15 cellular contexts compared by ENCODE assay signal in genomic region chr5:88792144-88792840, GRCh38.
DNase-seq lines count a peak whose midpoint lies in the region; ATAC-seq and TF ChIP-seq lines count a peak whose summit lies in the region.
"Had no signal": no experiment of that assay in that cellular context is flagged by ENCODE, and none has a peak within 500 bp of the region (broad histone marks: within the 10 kb centered on the region; RNA-seq: fewer than 3 reads in every experiment).

No MANE protein-coding gene starts in this region.

- ATAC-seq in GM19043 (IDR thresholded peaks at IDR 0.05; ENCODE audit: low read depth, unreplicated experiment) = peak; percentile 93
- peak; percentile 89 for ATAC-seq in HG02798 (IDR thresholded peaks at IDR 0.05; ENCODE audit: poor library complexity, unreplicated experiment)
- ATAC-seq in HG02852 (IDR thresholded peaks at IDR 0.05; ENCODE audit: unreplicated experiment) = no peak
- ATAC-seq in GM21723 (IDR thresholded peaks at IDR 0.05; ENCODE audit: unreplicated experiment) = no peak
- ATAC-seq: activated CD8-positive, alpha-beta T cell treated with anti-CD3 and anti-CD28 coated beads, Interleukin-2, amount 10 ng/mL, durations not matched to agents 7 days and 5 days; heart right ventricle; upper lobe of right lung had no signal

- H2AFZ ChIP-seq in osteoblast (ENCODE audit: low read length) = no peak overlapping the region

- no peaks in the 10 kb centered on the region for H4K20me1 ChIP-seq in osteoblast (ENCODE audit: insufficient read depth, low read length)

- H3K9me3 ChIP-seq in osteoblast (ENCODE audit: low read depth, low read length) (no peaks in the 10 kb centered on the region), sigmoid colon (no peaks in the 10 kb centered on the region), endodermal cell (ENCODE audit: control insufficient read depth, low read length) (no peaks in the 10 kb centered on the region)
- H3K9me3 ChIP-seq: upper lobe of right lung had no signal

- H3K36me3 Mint-ChIP-seq in endodermal cell (ENCODE audit: low read depth) = no peaks in the 10 kb centered on the region

- H3K27me3 Mint-ChIP-seq in endodermal cell (ENCODE audit: insufficient read depth) = no peaks in the 10 kb centered on the region
- H3K27me3 Mint-ChIP-seq: brain had no signal

- H3K36me3 ChIP-seq in osteoblast (ENCODE audit: insufficient read depth, low read length) = no peaks in the 10 kb centered on the region
- no peaks in the 10 kb centered on the region for H3K36me3 ChIP-seq in sigmoid colon
- no peaks in the 10 kb centered on the region for H3K36me3 ChIP-seq in endodermal cell (ENCODE audit: control insufficient read depth, insufficient read depth, low read length)
- H3K36me3 ChIP-seq: upper lobe of right lung had no signal

- H3K4me1 Mint-ChIP-seq in endodermal cell = no peaks in the 10 kb centered on the region

- TF ChIP-seq CTCF in osteoblast (IDR thresholded peaks at IDR 0.05; ENCODE audit: extremely low read depth, low read depth, low read length) = no peak
- TF ChIP-seq CTCF in sigmoid colon (IDR thresholded peaks at IDR 0.05) = no peak
- TF ChIP-seq CTCF in endodermal cell (conservative IDR thresholded peaks at IDR 0.05) = no peak

- H3K27me3 ChIP-seq in osteoblast (ENCODE audit: insufficient read depth, low read length) (no peaks in the 10 kb centered on the region), sigmoid colon (no peaks in the 10 kb centered on the region), endodermal cell (ENCODE audit: control insufficient read depth, insufficient read depth, low read length, poor library complexity, severe bottlenecking) (no peaks in the 10 kb centered on the region)
- H3K27me3 ChIP-seq: heart right ventricle, upper lobe of right lung had no signal

- H3K9me3 Mint-ChIP-seq in endodermal cell = no peaks in the 10 kb centered on the region

- peak overlapping the region; percentile 34 for H3K4me2 ChIP-seq in osteoblast (ENCODE audit: insufficient read depth, low read length)

- no peak overlapping the region for H3K9ac ChIP-seq in endodermal cell (ENCODE audit: extremely low read depth, low read length, poor library complexity, severe bottlenecking)

- H3K79me2 ChIP-seq in osteoblast (ENCODE audit: insufficient read depth, low read length) = no peaks in the 10 kb centered on the region

- intact Hi-C loops in sigmoid colon (cut with DNase I) = no loop called here

- 74 to 76% methylated on average over 2 of the region's 2 CpGs for WGBS in sigmoid colon, 2 donors
- WGBS in endodermal cell (ENCODE audit: insufficient coverage in 1 of 2, insufficient read length in 1 of 2), 2 experiments = 100% methylated on average over 1 of the region's 2 CpGs; no CpG with 5 or more reads in 1 of the 2 experiments

- peak; percentile 43 for DNase-seq in LHCN-M2 (ENCODE audit: low read depth)
- DNase-seq in osteoblast (ENCODE audit: insufficient read length, low spot score, missing footprints) = no peak
- DNase-seq in sigmoid colon = no peak
- DNase-seq in endodermal cell = no peak
- DNase-seq: activated CD8-positive, alpha-beta T cell treated with anti-CD3 and anti-CD28 coated beads, Interleukin-2, amount 10 ng/mL, durations not matched to agents 7 days and 5 days; GOT3; heart right ventricle; NCI-H1048; RPMI8226; upper lobe of right lung had no signal

- no peak overlapping the region for H3K4me3 Mint-ChIP-seq in endodermal cell
- H3K4me3 Mint-ChIP-seq: activated CD8-positive, alpha-beta T cell treated with anti-CD3 and anti-CD28 coated beads, Interleukin-2, amount 10 ng/mL, durations not matched to agents 7 days and 5 days; brain had no signal

- H3K27ac ChIP-seq in osteoblast (ENCODE audit: low read depth, low read length) (peak overlapping the region; percentile 74), sigmoid colon (no peak overlapping the region), endodermal cell (ENCODE audit: low read depth, low read length) (no peak overlapping the region)
- H3K27ac ChIP-seq: upper lobe of right lung had no signal

- H3K4me1 ChIP-seq in osteoblast (ENCODE audit: insufficient read depth, low read length) (peaks cover 16% of the 10 kb centered on the region), sigmoid colon (no peaks in the 10 kb centered on the region), endodermal cell (ENCODE audit: control insufficient read depth, insufficient read depth, low read length) (no peaks in the 10 kb centered on the region)
- H3K4me1 ChIP-seq: upper lobe of right lung had no signal

- H3K4me3 ChIP-seq in osteoblast (ENCODE audit: insufficient read depth, low read length) = no peak overlapping the region
- H3K4me3 ChIP-seq in sigmoid colon = no peak overlapping the region
- H3K4me3 ChIP-seq in endodermal cell (ENCODE audit: low read length) = no peak overlapping the region
- H3K4me3 ChIP-seq: heart right ventricle, upper lobe of right lung had no signal

- no peak for TF ChIP-seq POLR2A in sigmoid colon (IDR thresholded peaks at IDR 0.05)

- no peak overlapping the region for H3K27ac Mint-ChIP-seq in endodermal cell
- H3K27ac Mint-ChIP-seq: activated CD8-positive, alpha-beta T cell treated with anti-CD3 and anti-CD28 coated beads, Interleukin-2, amount 10 ng/mL, durations not matched to agents 7 days and 5 days; brain had no signal

- no peak for TF ChIP-seq EP300 in sigmoid colon (IDR thresholded peaks at IDR 0.05)

Comparison
In these comparisons a context has a peak if more than half of its experiments do, and no peak if none do; other contexts are left out.
1. ATAC-seq: peak in GM19043 (single experiment) and HG02798 (single experiment); none in HG02852 (single experiment) and GM21723 (single experiment).